ENCODE assay signal across 1 cellular context in genomic region chr19:3456925-3457530, GRCh38.
TF ChIP-seq lines count a peak whose summit lies in the region.

No MANE protein-coding gene starts in this region.

TF ChIP-seq in HepG2, 621 proteins besides CTCF, POLR2A, EP300 and RAD21:
- TF ChIP-seq MXI1 (IDR thresholded peaks at IDR 0.05; ENCODE audit: borderline replicate concordance, low read depth, low read length) (no peak), ZNF768 (CRISPR knock-in tag; IDR thresholded peaks at IDR 0.05) (peak; percentile 83; the same call in 1 of the 2 replicates)
- TF ChIP-seq, protein P1, sequence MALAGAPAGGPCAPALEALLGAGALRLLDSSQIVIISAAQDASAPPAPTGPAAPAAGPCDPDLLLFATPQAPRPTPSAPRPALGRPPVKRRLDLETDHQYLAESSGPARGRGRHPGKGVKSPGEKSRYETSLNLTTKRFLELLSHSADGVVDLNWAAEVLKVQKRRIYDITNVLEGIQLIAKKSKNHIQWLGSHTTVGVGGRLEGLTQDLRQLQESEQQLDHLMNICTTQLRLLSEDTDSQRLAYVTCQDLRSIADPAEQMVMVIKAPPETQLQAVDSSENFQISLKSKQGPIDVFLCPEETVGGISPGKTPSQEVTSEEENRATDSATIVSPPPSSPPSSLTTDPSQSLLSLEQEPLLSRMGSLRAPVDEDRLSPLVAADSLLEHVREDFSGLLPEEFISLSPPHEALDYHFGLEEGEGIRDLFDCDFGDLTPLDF (CRISPR knock-in tag; IDR thresholded peaks at IDR 0.05): no peak
